15 cellular contexts compared by ENCODE assay signal in genomic region chr5:76406567-76407155, GRCh38. TPM values are rescaled to one million over a fixed set of nuclear protein-coding genes. Genes with fewer than 3 reads are reported as not detected.
A peak's percentile ranks its signal among the peaks of the same experiment; 100 is the strongest.
DNase-seq lines count a peak whose midpoint lies in the region; ATAC-seq and TF ChIP-seq lines count a peak whose summit lies in the region.
"Had no signal": no experiment of that assay in that cellular context is flagged by ENCODE, and none has a peak within 500 bp of the region (broad histone marks: within the 10 kb centered on the region; RNA-seq: fewer than 3 reads in every experiment).

No MANE protein-coding gene starts in this region.

- no peak for DNase-seq in activated naive CD4-positive, alpha-beta T cell treated with anti-CD3 and anti-CD28 coated beads, Interleukin-2, amount 10 ng/mL, durations not matched to agents 7 days and 5 days
- DNase-seq in activated naive CD4-positive, alpha-beta T cell treated with anti-CD3 and anti-CD28 coated beads, Interleukin-2, amount 50 U/mL, for 16 hours: no peak
- peak; percentile 48 for DNase-seq in MV-4-11 (lab: John Stamatoyannopoulos, UW)
- DNase-seq in activated CD8-positive, alpha-beta T cell treated with anti-CD3 and anti-CD28 coated beads, Interleukin-2, amount 10 ng/mL, durations not matched to agents 7 days and 5 days: no peak
- no peak for DNase-seq in nephron progenitor cell
- no peak for DNase-seq in AG08395 (ENCODE audit: low spot score)
- DNase-seq: activated naive CD4-positive, alpha-beta T cell; DMS 273 treated with DMSO at 0.1 percent for 48 hours; heart right ventricle; kidney glomerular epithelial cell; mucosa of descending colon; NCI-H1417 treated with DMSO at 0.1 percent for 48 hours; stomach had no signal

- peaks cover 43% of the 10 kb centered on the region for H3K36me3 Mint-ChIP-seq in activated naive CD4-positive, alpha-beta T cell treated with anti-CD3 and anti-CD28 coated beads, Interleukin-2, amount 10 ng/mL, durations not matched to agents 7 days and 5 days
- peaks cover 27% of the 10 kb centered on the region for H3K36me3 Mint-ChIP-seq in activated CD8-positive, alpha-beta T cell treated with anti-CD3 and anti-CD28 coated beads, Interleukin-2, amount 10 ng/mL, durations not matched to agents 7 days and 5 days (ENCODE audit: low read depth)
- no peaks in the 10 kb centered on the region for H3K36me3 Mint-ChIP-seq in nephron progenitor cell (ENCODE audit: low read depth)

- TF ChIP-seq CTCF in nephron progenitor cell (IDR thresholded peaks at IDR 0.05): no peak

- POLR2A ChIA-PET in activated CD8-positive, alpha-beta T cell treated with anti-CD3 and anti-CD28 coated beads, Interleukin-2, amount 10 ng/mL, durations not matched to agents 7 days and 5 days (lab: Charles Lee): no interaction called here

- no peaks in the 10 kb centered on the region for H3K9me3 Mint-ChIP-seq in activated naive CD4-positive, alpha-beta T cell treated with anti-CD3 and anti-CD28 coated beads, Interleukin-2, amount 10 ng/mL, durations not matched to agents 7 days and 5 days
- no peaks in the 10 kb centered on the region for H3K9me3 Mint-ChIP-seq in activated CD8-positive, alpha-beta T cell treated with anti-CD3 and anti-CD28 coated beads, Interleukin-2, amount 10 ng/mL, durations not matched to agents 7 days and 5 days (ENCODE audit: insufficient read depth)
- no peaks in the 10 kb centered on the region for H3K9me3 Mint-ChIP-seq in nephron progenitor cell

- CTCF ChIA-PET in activated naive CD4-positive, alpha-beta T cell treated with anti-CD3 and anti-CD28 coated beads, Interleukin-2, amount 10 ng/mL, durations not matched to agents 7 days and 5 days (lab: Charles Lee): interaction anchor here (0.9 to 7.4 kb wide), 4 partner anchors 136 to 368 kb away, joined by 6 to 106 read pairs (median 18); no protein-coding TSS in a partner anchor
- CTCF ChIA-PET in activated CD8-positive, alpha-beta T cell treated with anti-CD3 and anti-CD28 coated beads, Interleukin-2, amount 10 ng/mL, durations not matched to agents 7 days and 5 days (lab: Charles Lee): interaction anchor here (5.2 to 8.5 kb wide), 2 partner anchors 137 to 176 kb away, joined by 64 to 114 read pairs; no protein-coding TSS in a partner anchor

- H3K4me3 Mint-ChIP-seq in activated naive CD4-positive, alpha-beta T cell treated with anti-CD3 and anti-CD28 coated beads, Interleukin-2, amount 10 ng/mL, durations not matched to agents 7 days and 5 days: no peak overlapping the region
- peak overlapping the region; percentile 22 for H3K4me3 Mint-ChIP-seq in activated CD8-positive, alpha-beta T cell treated with anti-CD3 and anti-CD28 coated beads, Interleukin-2, amount 10 ng/mL, durations not matched to agents 7 days and 5 days
- peak overlapping the region; percentile 2 for H3K4me3 Mint-ChIP-seq in nephron progenitor cell

- H3K27me3 Mint-ChIP-seq in activated naive CD4-positive, alpha-beta T cell treated with anti-CD3 and anti-CD28 coated beads, Interleukin-2, amount 10 ng/mL, durations not matched to agents 7 days and 5 days: peaks cover 8% of the 10 kb centered on the region
- H3K27me3 Mint-ChIP-seq in activated CD8-positive, alpha-beta T cell treated with anti-CD3 and anti-CD28 coated beads, Interleukin-2, amount 10 ng/mL, durations not matched to agents 7 days and 5 days (ENCODE audit: low read depth): no peaks in the 10 kb centered on the region
- peaks cover 3% of the 10 kb centered on the region for H3K27me3 Mint-ChIP-seq in nephron progenitor cell (ENCODE audit: low read depth, poor library complexity)

- peak overlapping the region; percentile 64 for H3K27ac Mint-ChIP-seq in activated naive CD4-positive, alpha-beta T cell treated with anti-CD3 and anti-CD28 coated beads, Interleukin-2, amount 10 ng/mL, durations not matched to agents 7 days and 5 days
- H3K27ac Mint-ChIP-seq in activated CD8-positive, alpha-beta T cell treated with anti-CD3 and anti-CD28 coated beads, Interleukin-2, amount 10 ng/mL, durations not matched to agents 7 days and 5 days: peak overlapping the region; percentile 15
- no peak overlapping the region for H3K27ac Mint-ChIP-seq in nephron progenitor cell

- H3K4me1 Mint-ChIP-seq in activated naive CD4-positive, alpha-beta T cell treated with anti-CD3 and anti-CD28 coated beads, Interleukin-2, amount 10 ng/mL, durations not matched to agents 7 days and 5 days: peaks cover 66% of the 10 kb centered on the region
- peaks cover 69% of the 10 kb centered on the region for H3K4me1 Mint-ChIP-seq in activated CD8-positive, alpha-beta T cell treated with anti-CD3 and anti-CD28 coated beads, Interleukin-2, amount 10 ng/mL, durations not matched to agents 7 days and 5 days (ENCODE audit: low read depth)
- peaks cover 55% of the 10 kb centered on the region for H3K4me1 Mint-ChIP-seq in nephron progenitor cell

- no peak for ATAC-seq in activated CD8-positive, alpha-beta T cell treated with anti-CD3 and anti-CD28 coated beads, Interleukin-2, amount 10 ng/mL, durations not matched to agents 7 days and 5 days
- ATAC-seq in GM21825 (IDR thresholded peaks at IDR 0.05; ENCODE audit: unreplicated experiment): no peak
- no peak for ATAC-seq in SK-N-SH treated with all-trans-retinoic acid at 6 μM for 48 hours
- ATAC-seq: heart right ventricle, mucosa of descending colon had no signal

TF ChIP-seq in SK-N-SH treated with all-trans-retinoic acid at 6 μM for 48 hours, 23 proteins besides CTCF, POLR2A, EP300 and RAD21 (continues in another document):
- TF ChIP-seq PPARA (CRISPR knock-in tag; IDR thresholded peaks at IDR 0.05; ENCODE audit: borderline replicate concordance) (no peak), CSDC2 (CRISPR knock-in tag; IDR thresholded peaks at IDR 0.05) (no peak), TCF4 (CRISPR knock-in tag; IDR thresholded peaks at IDR 0.05; ENCODE audit: borderline replicate concordance) (no peak), BACH2 (CRISPR knock-in tag; IDR thresholded peaks at IDR 0.05; ENCODE audit: borderline replicate concordance) (no peak), TSHZ2 (CRISPR knock-in tag; IDR thresholded peaks at IDR 0.05) (no peak), ZFP30 (CRISPR knock-in tag; IDR thresholded peaks at IDR 0.05) (no peak), ISL1 (CRISPR knock-in tag; IDR thresholded peaks at IDR 0.05) (no peak), OSR1 (CRISPR knock-in tag; IDR thresholded peaks at IDR 0.05) (no peak), TOX (CRISPR knock-in tag; IDR thresholded peaks at IDR 0.05; ENCODE audit: borderline replicate concordance) (no peak), GLIS3 (CRISPR knock-in tag; IDR thresholded peaks at IDR 0.05) (no peak), ZNF70 (CRISPR knock-in tag; IDR thresholded peaks at IDR 0.05) (no peak), ZNF8 (CRISPR knock-in tag; IDR thresholded peaks at IDR 0.05) (no peak), CSRNP3 (CRISPR knock-in tag; IDR thresholded peaks at IDR 0.05) (no peak)
- TF ChIP-seq, protein P1, sequence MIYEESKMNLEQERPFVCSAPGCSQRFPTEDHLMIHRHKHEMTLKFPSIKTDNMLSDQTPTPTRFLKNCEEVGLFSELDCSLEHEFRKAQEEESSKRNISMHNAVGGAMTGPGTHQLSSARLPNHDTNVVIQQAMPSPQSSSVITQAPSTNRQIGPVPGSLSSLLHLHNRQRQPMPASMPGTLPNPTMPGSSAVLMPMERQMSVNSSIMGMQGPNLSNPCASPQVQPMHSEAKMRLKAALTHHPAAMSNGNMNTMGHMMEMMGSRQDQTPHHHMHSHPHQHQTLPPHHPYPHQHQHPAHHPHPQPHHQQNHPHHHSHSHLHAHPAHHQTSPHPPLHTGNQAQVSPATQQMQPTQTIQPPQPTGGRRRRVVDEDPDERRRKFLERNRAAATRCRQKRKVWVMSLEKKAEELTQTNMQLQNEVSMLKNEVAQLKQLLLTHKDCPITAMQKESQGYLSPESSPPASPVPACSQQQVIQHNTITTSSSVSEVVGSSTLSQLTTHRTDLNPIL (CRISPR knock-in tag; IDR thresholded peaks at IDR 0.05; ENCODE audit: low read depth): no peak

RNA-seq across cellular contexts. Expression of gene IQGAP2, which starts 3.6 kb away (rescaled TPM):
- total RNA-seq in activated CD8-positive, alpha-beta T cell treated with anti-CD3 and anti-CD28 coated beads, Interleukin-2, amount 10 ng/mL, durations not matched to agents 7 days and 5 days: 10 to 100 TPM; 62.7 to 72.1 TPM
